29 cellular contexts compared by ENCODE assay signal in the genomic region with DNA sequence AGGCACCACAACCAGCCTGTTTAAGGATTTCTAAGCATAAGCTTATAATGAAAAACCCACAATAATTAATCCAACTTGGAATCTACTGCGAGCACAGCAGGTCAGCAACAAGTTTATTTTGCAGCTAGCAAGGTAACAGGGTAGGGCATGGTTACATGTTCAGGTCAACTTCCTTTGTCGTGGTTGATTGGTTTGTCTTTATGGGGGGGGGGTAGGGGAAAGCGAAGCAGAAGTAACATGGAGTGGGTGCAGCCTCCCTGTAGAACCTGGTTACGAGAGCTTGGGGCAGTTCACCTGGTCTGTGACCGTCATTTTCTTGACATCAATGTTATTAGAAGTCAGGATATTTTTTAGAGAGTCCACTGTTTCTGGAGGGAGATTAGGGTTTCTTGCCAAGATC. TPM values are rescaled to one million over a fixed set of nuclear protein-coding genes. Genes with fewer than 3 reads are reported as not detected.
"Had no signal": no experiment of that assay in that cellular context is flagged by ENCODE, and none has a peak within 500 bp of the region (broad histone marks: within the 10 kb centered on the region; RNA-seq: fewer than 3 reads in every experiment).

No MANE protein-coding gene starts in this region.

- H3K9me3 ChIP-seq: left lung, lower lobe of right lung, ovary, prostate gland, right lobe of liver, suprapubic skin, thoracic aorta, tibial artery, upper lobe of right lung had no signal

- H3K4me3 Mint-ChIP-seq: immature natural killer cell; mesothelial cell of epicardium; naive thymus-derived CD4-positive, alpha-beta T cell; natural killer cell treated with Interleukin-12 subunit alpha and Interleukin-12 subunit beta and Interleukin-15 and Interleukin-18, amount 100 ng/mL, for 72 hours; stimulated activated naive CD8-positive, alpha-beta T cell treated with anti-CD3 and anti-CD28 coated beads, Interleukin-15, Interleukin-2, amounts not matched to agents 100 ng/mL and 50 ng/mL, for 24 hours had no signal

- H3K27ac ChIP-seq: left lung, lower lobe of right lung, ovary, prostate gland, right lobe of liver, skin epidermis, suprapubic skin, thoracic aorta, tibial artery, upper lobe of right lung had no signal

- H3K27me3 ChIP-seq: ovary, right lobe of liver, suprapubic skin had no signal

- DNase-seq: hypothalamus; immature natural killer cell; kidney; left colon; left lung; lower lobe of right lung; mammary epithelial cell; mesendoderm; naive thymus-derived CD4-positive, alpha-beta T cell; ovary; retina; right lobe of liver; stimulated activated CD4-positive, alpha-beta T cell treated with anti-CD3 and anti-CD28 coated beads, Interleukin-12 subunit alpha, Interleukin-12 subunit beta, amount 100 ng/mL, for 4 hours; stimulated activated CD4-positive, alpha-beta T cell treated with anti-CD3 and anti-CD28 coated beads, Interleukin-15, amount 100 ng/mL, for 24 hours; stimulated activated CD4-positive, alpha-beta T cell treated with anti-CD3 and anti-CD28 coated beads, Interleukin-2, amount 100 ng/mL, for 24 hours; stimulated activated CD4-positive, alpha-beta T cell treated with anti-CD3 and anti-CD28 coated beads, Interleukin-4, amount 100 ng/mL, for 1 hour; stimulated activated naive CD4-positive, alpha-beta T cell; trophoblast cell; upper lobe of right lung had no signal

- H3K36me3 Mint-ChIP-seq: immature natural killer cell; mesothelial cell of epicardium; naive thymus-derived CD4-positive, alpha-beta T cell; natural killer cell treated with Interleukin-12 subunit alpha and Interleukin-12 subunit beta and Interleukin-15 and Interleukin-18, amount 100 ng/mL, for 72 hours had no signal

- H3K27me3 Mint-ChIP-seq: stimulated activated naive CD8-positive, alpha-beta T cell treated with anti-CD3 and anti-CD28 coated beads, Interleukin-15, Interleukin-2, amounts not matched to agents 100 ng/mL and 50 ng/mL, for 24 hours had no signal

- H3K4me3 ChIP-seq: left lung, lower lobe of right lung, ovary, prostate gland, right lobe of liver, skin epidermis, suprapubic skin, thoracic aorta, tibial artery, upper lobe of right lung had no signal

- H3K27ac Mint-ChIP-seq: immature natural killer cell; natural killer cell treated with Interleukin-12 subunit alpha and Interleukin-12 subunit beta and Interleukin-15 and Interleukin-18, amount 100 ng/mL, for 72 hours; stimulated activated naive CD8-positive, alpha-beta T cell treated with anti-CD3 and anti-CD28 coated beads, Interleukin-15, Interleukin-2, amounts not matched to agents 100 ng/mL and 50 ng/mL, for 24 hours had no signal

- H3K9me3 Mint-ChIP-seq: immature natural killer cell; mesothelial cell of epicardium; naive thymus-derived CD4-positive, alpha-beta T cell; natural killer cell treated with Interleukin-12 subunit alpha and Interleukin-12 subunit beta and Interleukin-15 and Interleukin-18, amount 100 ng/mL, for 72 hours; stimulated activated naive CD8-positive, alpha-beta T cell treated with anti-CD3 and anti-CD28 coated beads, Interleukin-15, Interleukin-2, amounts not matched to agents 100 ng/mL and 50 ng/mL, for 24 hours had no signal

- ATAC-seq: left colon; left lung; lower lobe of right lung; naive thymus-derived CD4-positive, alpha-beta T cell; natural killer cell treated with Interleukin-12 subunit alpha and Interleukin-12 subunit beta and Interleukin-15 and Interleukin-18, amount 100 ng/mL, for 72 hours; right lobe of liver; upper lobe of right lung had no signal

- H3K4me1 ChIP-seq: left lung, lower lobe of right lung, prostate gland, right lobe of liver, suprapubic skin, tibial artery, upper lobe of right lung had no signal

- H3K36me3 ChIP-seq: left lung, ovary, prostate gland, right lobe of liver, thoracic aorta, upper lobe of right lung had no signal

RNA-seq across cellular contexts. Expression of gene APOD, which starts 15.1 kb away (rescaled TPM):
- total RNA-seq: mononuclear cell; natural killer cell treated with Interleukin-12 subunit alpha and Interleukin-12 subunit beta and Interleukin-15 and Interleukin-18, amount 100 ng/mL, for 72 hours had no signal
- polyA plus RNA-seq: immature natural killer cell; naive thymus-derived CD4-positive, alpha-beta T cell; neural cell had no signal
